Comparison of ENCODE assay signal across 17 cellular contexts in the genomic region with DNA sequence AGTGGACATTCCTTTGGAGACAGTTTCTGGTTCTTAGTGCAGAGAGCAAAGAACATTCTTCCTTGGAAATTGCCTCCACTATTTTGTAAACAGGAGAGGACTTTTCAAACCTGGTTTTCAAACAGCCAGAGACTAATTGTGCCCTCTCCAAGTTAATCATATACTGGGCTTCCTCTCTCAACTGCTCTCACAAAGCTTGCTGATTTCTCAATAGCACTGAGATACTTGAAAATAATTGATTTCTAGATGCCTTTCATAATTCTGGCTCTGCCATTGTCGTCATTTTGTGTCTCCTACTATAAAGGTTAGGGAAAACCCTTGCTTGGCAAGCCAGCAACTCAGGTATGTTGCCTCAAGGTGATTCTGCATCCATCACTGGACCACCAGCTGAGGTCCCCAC. TPM values are rescaled to one million over a fixed set of nuclear protein-coding genes. Genes with fewer than 3 reads are reported as not detected.
A peak's percentile ranks its signal among the peaks of the same experiment; 100 is the strongest.
DNase-seq lines count a peak whose midpoint lies in the region; ATAC-seq and TF ChIP-seq lines count a peak whose summit lies in the region.
"Had no signal": no experiment of that assay in that cellular context is flagged by ENCODE, and none has a peak within 500 bp of the region (broad histone marks: within the 10 kb centered on the region; RNA-seq: fewer than 3 reads in every experiment).

No MANE protein-coding gene starts in this region.

- WGBS in body of pancreas, 2 donors, result 25 to 32% methylated on average over 1 of the region's 1 CpG

- no peak for TF ChIP-seq POLR2A in body of pancreas (IDR thresholded peaks at IDR 0.05)

- H3K4me3 ChIP-seq in body of pancreas (no peak overlapping the region), lower lobe of right lung (no peak overlapping the region)
- H3K4me3 ChIP-seq: GM23248 had no signal

- no peak overlapping the region for H3K27ac Mint-ChIP-seq in MCF 10A (ENCODE audit: low read depth, unreplicated experiment)

- no peaks in the 10 kb centered on the region for H3K9me3 ChIP-seq in body of pancreas
- H3K9me3 ChIP-seq in lower lobe of right lung, result no peaks in the 10 kb centered on the region

- H3K27me3 ChIP-seq in body of pancreas, result no peaks in the 10 kb centered on the region
- H3K27me3 ChIP-seq in lower lobe of right lung (ENCODE audit: low read depth), result no peaks in the 10 kb centered on the region

- H3K27ac ChIP-seq in body of pancreas (peak overlapping the region in 1 of 4 donors; percentile 37), lower lobe of right lung (no peak overlapping the region)
- H3K27ac ChIP-seq: GM23248 had no signal

- H3K36me3 Mint-ChIP-seq in MCF 10A (ENCODE audit: insufficient read depth, unreplicated experiment), result no peaks in the 10 kb centered on the region

- peaks cover 14% of the 10 kb centered on the region for H3K4me1 ChIP-seq in body of pancreas
- H3K4me1 ChIP-seq in lower lobe of right lung, result peaks cover 13% of the 10 kb centered on the region

- H3K4me1 Mint-ChIP-seq in MCF 10A (ENCODE audit: insufficient read depth, unreplicated experiment), result peaks cover 20% of the 10 kb centered on the region

- H3K27me3 Mint-ChIP-seq in MCF 10A (ENCODE audit: insufficient read depth, unreplicated experiment), result no peaks in the 10 kb centered on the region

- no peak overlapping the region for H3K4me3 Mint-ChIP-seq in MCF 10A (ENCODE audit: unreplicated experiment)
- H3K4me3 Mint-ChIP-seq: CD14-positive monocyte had no signal

- CTCF ChIA-PET in MCF 10A (lab: Yijun Ruan, JAX), result no interaction called here

- POLR2A ChIA-PET in MCF 10A (lab: Yijun Ruan, JAX), result interaction anchor here (0.5 kb wide), 1 partner anchor 128 kb away, joined by 3 read pairs; no protein-coding TSS in a partner anchor

- TF ChIP-seq CTCF in body of pancreas (IDR thresholded peaks at IDR 0.05) (no peak), lower lobe of right lung (IDR thresholded peaks at IDR 0.05) (no peak), MCF 10A (IDR thresholded peaks at IDR 0.05; ENCODE audit: unreplicated experiment) (no peak)

- peaks cover 7% of the 10 kb centered on the region for H3K9me3 Mint-ChIP-seq in MCF 10A (ENCODE audit: unreplicated experiment)

- H3K36me3 ChIP-seq in body of pancreas (replicated peaks in 1 of 2; ENCODE audit: insufficient read depth in 1 of 2, low read depth in 2 of 2) (no peaks in the 10 kb centered on the region), lower lobe of right lung (no peaks in the 10 kb centered on the region)

- BruUV-seq in MCF 10A (replicated peaks; lab: Mats Ljungman, UMichigan), result no TSS peak

- DNase-seq in NOMO-1 treated with DMSO at 0.1 percent for 48 hours (lab: John Stamatoyannopoulos, UW; ENCODE audit: unreplicated experiment) (peak; percentile 43), NOMO-1 treated with dmso at 0.1 percent for 144 hours (lab: John Stamatoyannopoulos, UW; ENCODE audit: unreplicated experiment) (no peak), body of pancreas (no peak), lower lobe of right lung (no peak), NCI-H1930 (lab: John Stamatoyannopoulos, UW) (no peak), HCEC 1CT (no peak), MCF 10A (ENCODE audit: unreplicated experiment) (no peak)
- DNase-seq: DMS 273 treated with DMSO at 0.1 percent for 48 hours, GF-D8, GM23248, NCI-H1417 treated with DMSO at 0.1 percent for 48 hours, NCI-H2081, NCI-H2227 treated with DMSO at 0.1 percent for 48 hours, NCI-H524 treated with DMSO at 0.1 percent for 48 hours, SIG-M5 had no signal

- peak; percentile 62 for ATAC-seq in body of pancreas
- ATAC-seq in lower lobe of right lung, result peak; percentile 37 to 58
- no peak for ATAC-seq in HG03457 (IDR thresholded peaks at IDR 0.05; ENCODE audit: unreplicated experiment)

- intact Hi-C loops in body of pancreas (cut with DNase I), result no loop called here
- intact Hi-C loops in lower lobe of right lung (cut with DNase I), result no loop called here
- intact Hi-C loops in MCF 10A (cut with micrococcal nuclease), result no loop called here

RNA-seq across cellular contexts. Expression of a gene that starts 56.0 kb away (rescaled TPM):
- total RNA-seq in body of pancreas (10 to 100 TPM; 23.1 to 27.5 TPM), lower lobe of right lung (62.7 TPM), MCF 10A (2022) (2.2 and 2.4 TPM in 2 replicates)
